16 cellular contexts compared by ENCODE assay signal in the genomic region with DNA sequence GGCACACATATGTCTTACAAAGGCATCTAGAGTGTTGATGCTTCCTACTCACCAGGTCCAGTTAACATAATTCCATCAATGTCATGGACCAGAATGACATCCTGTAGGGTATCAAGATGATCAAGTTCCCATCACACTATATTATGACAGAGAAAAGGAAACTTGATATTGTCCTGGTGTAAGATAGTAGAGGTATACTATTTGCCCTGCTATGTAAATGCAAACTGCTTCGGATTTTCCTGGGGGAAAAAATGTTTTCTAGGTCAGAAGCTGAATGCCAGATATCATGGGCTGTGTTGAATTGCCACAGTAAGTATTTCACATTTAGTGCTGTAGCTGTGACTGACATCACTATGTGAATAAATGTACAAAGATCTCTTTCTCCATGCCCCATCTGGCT. TPM values are rescaled to one million over a fixed set of nuclear protein-coding genes. Genes with fewer than 3 reads are reported as not detected.
DNase-seq lines count a peak whose midpoint lies in the region; ATAC-seq and TF ChIP-seq lines count a peak whose summit lies in the region.
"Had no signal": no experiment of that assay in that cellular context is flagged by ENCODE, and none has a peak within 500 bp of the region (broad histone marks: within the 10 kb centered on the region; RNA-seq: fewer than 3 reads in every experiment).

No MANE protein-coding gene starts in this region.

- H3K4ac ChIP-seq in IMR-90 (ENCODE audit: low read depth, low read length): peak overlapping the region; percentile 100

- H3K18ac ChIP-seq in IMR-90 (ENCODE audit: low read depth, low read length): peak overlapping the region; percentile 21; the same call in 1 of the 2 replicates

- H3K27me3 ChIP-seq in IMR-90 (ENCODE audit: control insufficient read depth, insufficient read depth, low read length) (no peaks in the 10 kb centered on the region), subcutaneous abdominal adipose tissue (ENCODE audit: control insufficient read depth in 5 of 5, insufficient read depth in 4 of 5, low read length in 5 of 5) (no peaks in the 10 kb centered on the region)
- H3K27me3 ChIP-seq: BLaER1 treated with 17β-estradiol and CSF1 and Interleukin-3, amounts not matched to agents 10 nM and 100 nM had no signal

- peak overlapping the region; percentile 41 to 95; a peak in 2 of 4 replicates for H4K8ac ChIP-seq in IMR-90 (ENCODE audit: low read depth in 2 of 2, low read length in 2 of 2)

- POLR2A ChIA-PET in HEK293 (lab: Yijun Ruan, JAX) (no interaction called here), IMR-90 (lab: Charles Lee; ENCODE audit: unreplicated experiment) (no interaction called here)

- CTCF ChIA-PET in HEK293 (lab: Yijun Ruan, JAX) (no interaction called here), IMR-90 (lab: Yijun Ruan, JAX) (no interaction called here)

- BruUV-seq in IMR-90 (replicated peaks; lab: Mats Ljungman, UMichigan): no TSS peak

- peak overlapping the region; percentile 99 for H2BK20ac ChIP-seq in IMR-90 (ENCODE audit: low read depth, low read length)

- peak overlapping the region; percentile 65 for H2AK5ac ChIP-seq in IMR-90 (ENCODE audit: low read depth, low read length)

- H3K4me1 ChIP-seq in HEK293 (ENCODE audit: control insufficient read depth, insufficient read depth, low read length) (no peaks in the 10 kb centered on the region), IMR-90 (ENCODE audit: control insufficient read depth, insufficient read depth, low read length) (peaks cover 14% of the 10 kb centered on the region), subcutaneous abdominal adipose tissue (ENCODE audit: control insufficient read depth in 5 of 5, insufficient read depth in 5 of 5, low read length in 5 of 5) (peaks cover 0 to 34% (median 15%) of the 10 kb centered on the region in 5 donors)

- H2AK9ac ChIP-seq in IMR-90 (replicated peaks; ENCODE audit: low read depth, low read length, poor library complexity): no peak overlapping the region

- H2BK120ac ChIP-seq in IMR-90 (ENCODE audit: low read depth, low read length): peak overlapping the region; percentile 100

- H3K4me2 ChIP-seq in IMR-90 (ENCODE audit: low read depth, low read length): no peak overlapping the region
- H3K4me2 ChIP-seq: BLaER1 treated with 17β-estradiol and CSF1 and Interleukin-3, amounts not matched to agents 10 nM and 100 nM had no signal

- H3K9ac ChIP-seq in IMR-90 (ENCODE audit: low read depth, low read length): no peak overlapping the region
- no peak overlapping the region for H3K9ac ChIP-seq in subcutaneous abdominal adipose tissue (ENCODE audit: low read length in 5 of 5)
- H3K9ac ChIP-seq: BLaER1 treated with 17β-estradiol and CSF1 and Interleukin-3, amounts not matched to agents 10 nM and 100 nM had no signal

- no peak for TF ChIP-seq RAD21 in IMR-90 (IDR thresholded peaks at IDR 0.05; ENCODE audit: low read length)

- H3K56ac ChIP-seq in IMR-90 (ENCODE audit: extremely low read depth, insufficient read depth, low read length): no peak overlapping the region

- H3K27ac ChIP-seq in HEK293 (ENCODE audit: extremely low read depth, low read depth, low read length) (no peak overlapping the region), IMR-90 (ENCODE audit: insufficient read depth, low read length) (no peak overlapping the region), subcutaneous abdominal adipose tissue (ENCODE audit: low read depth, low read length) (peak overlapping the region; percentile 37), caudate nucleus (ENCODE audit: low read depth, low read length) (no peak overlapping the region)
- H3K27ac ChIP-seq: BLaER1 treated with 17β-estradiol and CSF1 and Interleukin-3, amounts not matched to agents 10 nM and 100 nM; C4-2B had no signal

- intact Hi-C loops in IMR-90 (cut with micrococcal nuclease): no loop called here

- DNase-seq in IMR-90 (no peak), ecto neural progenitor cell (ENCODE audit: low spot score) (no peak), HCEC 1CT (no peak), caudate nucleus (lab: John Stamatoyannopoulos, UW) (no peak)
- DNase-seq: 8988T; AML-193; Caco-2; Calu3; CD4-positive, alpha-beta T cell; CD8-positive, alpha-beta T cell; DMS79 treated with DMSO at 0.1 percent for 48 hours; GF-D8 had no signal

- in situ Hi-C loops in IMR-90 (cut with MboI; ENCODE audit: low sequenced_read_pairs): no loop called here

- H3K9me1 ChIP-seq in IMR-90 (ENCODE audit: insufficient read depth, low read length): peaks cover 18% of the 10 kb centered on the region

- H3K79me1 ChIP-seq in IMR-90 (ENCODE audit: low read depth in 1 of 2, low read length in 2 of 2): peaks cover 0 to 10% of the 10 kb centered on the region in 2 experiments; a peak in 3 of 4 replicates

- dilution Hi-C loops in IMR-90 (cut with HindIII; ENCODE audit: low sequenced_read_pairs, unreplicated experiment): no loop called here

- no peak for TF ChIP-seq POLR2A in IMR-90 (IDR thresholded peaks at IDR 0.05; ENCODE audit: low read depth, low read length)

- no peaks in the 10 kb centered on the region for H4K20me1 ChIP-seq in IMR-90 (ENCODE audit: insufficient read depth, low read length)
- H4K20me1 ChIP-seq: BLaER1 treated with 17β-estradiol and CSF1 and Interleukin-3, amounts not matched to agents 10 nM and 100 nM had no signal

- TF ChIP-seq CTCF in HEK293 (tag by site-specific recombination; IDR thresholded peaks at IDR 0.05): no peak
- no peak for TF ChIP-seq CTCF in IMR-90 (conservative IDR thresholded peaks at IDR 0.05; ENCODE audit: low read depth, low read length)

- H4K91ac ChIP-seq in IMR-90 (ENCODE audit: insufficient read depth, low read depth, low read length): peak overlapping the region; percentile 16; the same call in 1 of the 2 replicates

- H2BK5ac ChIP-seq in IMR-90 (ENCODE audit: low read depth, low read length, poor library complexity, severe bottlenecking): no peak overlapping the region

- peak overlapping the region; percentile 92 for H2BK15ac ChIP-seq in IMR-90 (ENCODE audit: low read depth, low read length)

- WGBS in IMR-90 (ENCODE audit: extremely low coverage in 2 of 2, insufficient read length in 1 of 2), 2 experiments: no CpG with 5 or more reads among the region's 1 CpG

- peak overlapping the region; percentile 18; the same call in 1 of the 2 replicates for H4K5ac ChIP-seq in IMR-90 (ENCODE audit: low read depth, low read length)

- H2AFZ ChIP-seq in IMR-90 (replicated peaks; ENCODE audit: low read length, poor library complexity): no peak overlapping the region

- H3K14ac ChIP-seq in IMR-90 (replicated peaks; ENCODE audit: low read depth, low read length): peak overlapping the region; percentile 97

- no peaks in the 10 kb centered on the region for H3K9me3 ChIP-seq in HEK293 (ENCODE audit: control insufficient read depth, insufficient read depth, low read depth, low read length)
- H3K9me3 ChIP-seq in IMR-90 (ENCODE audit: control insufficient read depth, insufficient read depth, low read length): no peaks in the 10 kb centered on the region
- H3K9me3 ChIP-seq in subcutaneous abdominal adipose tissue (ENCODE audit: control insufficient read depth in 5 of 5, low read length in 5 of 5): no peaks in the 10 kb centered on the region

- ATAC-seq in IMR-90 (ENCODE audit: low read depth): no peak
- ATAC-seq: CD8-positive, alpha-beta T cell had no signal

- H3K36me3 ChIP-seq in HEK293 (ENCODE audit: control insufficient read depth in 2 of 2, insufficient read depth in 1 of 2, low read length in 2 of 2) (no peaks in the 10 kb centered on the region), IMR-90 (ENCODE audit: control insufficient read depth, insufficient read depth, low read length) (no peaks in the 10 kb centered on the region), subcutaneous abdominal adipose tissue (ENCODE audit: control insufficient read depth in 5 of 5, insufficient read depth in 5 of 5, low read length in 5 of 5) (no peaks in the 10 kb centered on the region)
- H3K36me3 ChIP-seq: BLaER1 treated with 17β-estradiol and CSF1 and Interleukin-3, amounts not matched to agents 10 nM and 100 nM had no signal

- peak overlapping the region; percentile 44; the same call in 1 of the 2 replicates for H3K23ac ChIP-seq in IMR-90 (ENCODE audit: low read depth, low read length)

- no peak overlapping the region for H3K4me3 ChIP-seq in HEK293 (ENCODE audit: low read depth, low read length)
- no peak overlapping the region for H3K4me3 ChIP-seq in IMR-90 (ENCODE audit: insufficient read depth, low read depth, low read length)
- no peak overlapping the region for H3K4me3 ChIP-seq in subcutaneous abdominal adipose tissue (ENCODE audit: low read depth in 1 of 5, low read length in 5 of 5)
- H3K4me3 ChIP-seq: BLaER1 treated with 17β-estradiol and CSF1 and Interleukin-3, amounts not matched to agents 10 nM and 100 nM had no signal

TF ChIP-seq in HEK293, 187 proteins besides CTCF, POLR2A, EP300 and RAD21:
- TF ChIP-seq ZNF157 (tag by site-specific recombination; IDR thresholded peaks at IDR 0.05) (peak; percentile 98), ZNF560 (tag by site-specific recombination; IDR thresholded peaks at IDR 0.05; ENCODE audit: borderline replicate concordance) (no peak), SETDB1 (IDR thresholded peaks at IDR 0.05; ENCODE audit: insufficient read length, low read length) (peak; percentile 65)

TF ChIP-seq in IMR-90, 13 proteins besides CTCF, POLR2A, EP300 and RAD21:
- no peak for TF ChIP-seq CHD1 (IDR thresholded peaks at IDR 0.05; ENCODE audit: low read depth, low read length)

RNA-seq across cellular contexts. Expression of a gene that starts 16.2 kb away (rescaled TPM):
- total RNA-seq in IMR-90 (2012; rRNA removed): 21.5 and 25.0 TPM in 2 replicates
- polyA plus RNA-seq in IMR-90 (2012; rRNA removed): 53.7 and 66.7 TPM in 2 replicates
- polyA plus RNA-seq in IMR-90 (2012; cell fraction: cytosol; rRNA removed): 46.3 and 63.2 TPM in 2 replicates
- 204 and 236 TPM in 2 replicates for polyA plus RNA-seq in IMR-90 (2012; cell fraction: nucleus; rRNA removed; ENCODE audit: low replicate concordance)
